1 cellular context compared by ENCODE assay signal in the genomic region with DNA sequence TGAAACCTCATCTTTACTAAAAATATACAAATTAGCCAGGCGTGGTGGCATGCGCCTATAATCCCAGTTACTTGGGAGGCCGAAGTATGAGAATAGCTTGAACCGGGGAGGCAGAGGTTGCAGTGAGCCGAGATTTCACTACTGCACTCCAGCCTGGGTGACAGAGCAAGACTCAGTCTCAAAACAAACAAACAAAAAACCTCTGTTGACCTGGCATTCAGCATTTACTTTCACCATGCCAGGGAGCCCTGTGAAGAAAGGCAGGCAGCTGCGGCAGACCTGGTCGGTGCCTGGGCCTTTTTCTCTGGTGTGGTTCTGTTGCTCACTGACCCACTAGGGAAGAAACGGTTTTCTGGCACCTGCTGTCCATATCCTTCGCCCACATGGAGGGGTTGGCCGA.
TF ChIP-seq lines count a peak whose summit lies in the region.

No MANE protein-coding gene starts in this region.

TF ChIP-seq in GM23338, 12 proteins besides CTCF, POLR2A, EP300 and RAD21 (continued from another document):
- TF ChIP-seq, protein P1, sequence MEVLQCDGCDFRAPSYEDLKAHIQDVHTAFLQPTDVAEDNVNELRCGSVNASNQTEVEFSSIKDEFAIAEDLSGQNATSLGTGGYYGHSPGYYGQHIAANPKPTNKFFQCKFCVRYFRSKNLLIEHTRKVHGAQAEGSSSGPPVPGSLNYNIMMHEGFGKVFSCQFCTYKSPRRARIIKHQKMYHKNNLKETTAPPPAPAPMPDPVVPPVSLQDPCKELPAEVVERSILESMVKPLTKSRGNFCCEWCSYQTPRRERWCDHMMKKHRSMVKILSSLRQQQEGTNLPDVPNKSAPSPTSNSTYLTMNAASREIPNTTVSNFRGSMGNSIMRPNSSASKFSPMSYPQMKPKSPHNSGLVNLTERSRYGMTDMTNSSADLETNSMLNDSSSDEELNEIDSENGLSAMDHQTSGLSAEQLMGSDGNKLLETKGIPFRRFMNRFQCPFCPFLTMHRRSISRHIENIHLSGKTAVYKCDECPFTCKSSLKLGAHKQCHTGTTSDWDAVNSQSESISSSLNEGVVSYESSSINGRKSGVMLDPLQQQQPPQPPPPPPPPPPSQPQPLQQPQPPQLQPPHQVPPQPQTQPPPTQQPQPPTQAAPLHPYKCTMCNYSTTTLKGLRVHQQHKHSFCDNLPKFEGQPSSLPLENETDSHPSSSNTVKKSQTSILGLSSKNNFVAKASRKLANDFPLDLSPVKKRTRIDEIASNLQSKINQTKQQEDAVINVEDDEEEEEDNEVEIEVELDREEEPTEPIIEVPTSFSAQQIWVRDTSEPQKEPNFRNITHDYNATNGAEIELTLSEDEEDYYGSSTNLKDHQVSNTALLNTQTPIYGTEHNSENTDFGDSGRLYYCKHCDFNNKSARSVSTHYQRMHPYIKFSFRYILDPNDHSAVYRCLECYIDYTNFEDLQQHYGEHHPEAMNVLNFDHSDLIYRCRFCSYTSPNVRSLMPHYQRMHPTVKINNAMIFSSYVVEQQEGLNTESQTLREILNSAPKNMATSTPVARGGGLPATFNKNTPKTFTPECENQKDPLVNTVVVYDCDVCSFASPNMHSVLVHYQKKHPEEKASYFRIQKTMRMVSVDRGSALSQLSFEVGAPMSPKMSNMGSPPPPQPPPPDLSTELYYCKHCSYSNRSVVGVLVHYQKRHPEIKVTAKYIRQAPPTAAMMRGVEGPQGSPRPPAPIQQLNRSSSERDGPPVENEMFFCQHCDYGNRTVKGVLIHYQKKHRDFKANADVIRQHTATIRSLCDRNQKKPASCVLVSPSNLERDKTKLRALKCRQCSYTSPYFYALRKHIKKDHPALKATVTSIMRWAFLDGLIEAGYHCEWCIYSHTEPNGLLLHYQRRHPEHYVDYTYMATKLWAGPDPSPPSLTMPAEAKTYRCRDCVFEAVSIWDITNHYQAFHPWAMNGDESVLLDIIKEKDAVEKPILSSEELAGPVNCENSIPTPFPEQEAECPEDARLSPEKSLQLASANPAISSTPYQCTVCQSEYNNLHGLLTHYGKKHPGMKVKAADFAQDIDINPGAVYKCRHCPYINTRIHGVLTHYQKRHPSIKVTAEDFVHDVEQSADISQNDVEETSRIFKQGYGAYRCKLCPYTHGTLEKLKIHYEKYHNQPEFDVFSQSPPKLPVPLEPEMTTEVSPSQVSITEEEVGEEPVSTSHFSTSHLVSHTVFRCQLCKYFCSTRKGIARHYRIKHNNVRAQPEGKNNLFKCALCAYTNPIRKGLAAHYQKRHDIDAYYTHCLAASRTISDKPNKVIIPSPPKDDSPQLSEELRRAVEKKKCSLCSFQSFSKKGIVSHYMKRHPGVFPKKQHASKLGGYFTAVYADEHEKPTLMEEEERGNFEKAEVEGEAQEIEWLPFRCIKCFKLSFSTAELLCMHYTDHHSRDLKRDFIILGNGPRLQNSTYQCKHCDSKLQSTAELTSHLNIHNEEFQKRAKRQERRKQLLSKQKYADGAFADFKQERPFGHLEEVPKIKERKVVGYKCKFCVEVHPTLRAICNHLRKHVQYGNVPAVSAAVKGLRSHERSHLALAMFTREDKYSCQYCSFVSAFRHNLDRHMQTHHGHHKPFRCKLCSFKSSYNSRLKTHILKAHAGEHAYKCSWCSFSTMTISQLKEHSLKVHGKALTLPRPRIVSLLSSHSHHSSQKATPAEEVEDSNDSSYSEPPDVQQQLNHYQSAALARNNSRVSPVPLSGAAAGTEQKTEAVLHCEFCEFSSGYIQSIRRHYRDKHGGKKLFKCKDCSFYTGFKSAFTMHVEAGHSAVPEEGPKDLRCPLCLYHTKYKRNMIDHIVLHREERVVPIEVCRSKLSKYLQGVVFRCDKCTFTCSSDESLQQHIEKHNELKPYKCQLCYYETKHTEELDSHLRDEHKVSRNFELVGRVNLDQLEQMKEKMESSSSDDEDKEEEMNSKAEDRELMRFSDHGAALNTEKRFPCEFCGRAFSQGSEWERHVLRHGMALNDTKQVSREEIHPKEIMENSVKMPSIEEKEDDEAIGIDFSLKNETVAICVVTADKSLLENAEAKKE (CRISPR knock-in tag; IDR thresholded peaks at IDR 0.05): no peak
- TF ChIP-seq ZNF114 (CRISPR knock-in tag; IDR thresholded peaks at IDR 0.05) (no peak), EZH2 (IDR thresholded peaks at IDR 0.05; ENCODE audit: low read depth, unreplicated experiment) (no peak), CREB1 (CRISPR knock-in tag; IDR thresholded peaks at IDR 0.05; ENCODE audit: low read depth) (no peak), STAT1 (IDR thresholded peaks at IDR 0.05; ENCODE audit: unreplicated experiment) (no peak), POLR2AphosphoS5 (IDR thresholded peaks at IDR 0.05; ENCODE audit: low read depth) (no peak), JUNB (IDR thresholded peaks at IDR 0.05; ENCODE audit: unreplicated experiment) (no peak)
